22 cellular contexts compared by ENCODE assay signal in genomic region chr14:20997564-20997963, GRCh38. TPM values are rescaled to one million over a fixed set of nuclear protein-coding genes. Genes with fewer than 3 reads are reported as not detected.
DNase-seq lines count a peak whose midpoint lies in the region; ATAC-seq, FAIRE-seq and TF ChIP-seq lines count a peak whose summit lies in the region.
"Had no signal": no experiment of that assay in that cellular context is flagged by ENCODE, and none has a peak within 500 bp of the region (broad histone marks: within the 10 kb centered on the region; RNA-seq: fewer than 3 reads in every experiment).

No MANE protein-coding gene starts in this region.

- H3K27ac Mint-ChIP-seq in activated naive CD4-positive, alpha-beta T cell treated with anti-CD3 and anti-CD28 coated beads, Interleukin-2, amount 50 U/mL, for 24 hours: peak overlapping the region; percentile 73
- H3K27ac Mint-ChIP-seq in activated naive CD4-positive, alpha-beta T cell treated with anti-CD3 and anti-CD28 coated beads, Interleukin-2, amount 50 U/mL, for 72 hours: no peak overlapping the region
- peak overlapping the region; percentile 96 for H3K27ac Mint-ChIP-seq in osteocyte (ENCODE audit: unreplicated experiment)
- H3K27ac Mint-ChIP-seq: B cell had no signal

- ATAC-seq in activated naive CD4-positive, alpha-beta T cell treated with anti-CD3 and anti-CD28 coated beads, Interleukin-2, amount 50 U/mL, for 72 hours: no peak
- ATAC-seq: GM12878, K562 had no signal

- H3K4me1 Mint-ChIP-seq in activated naive CD4-positive, alpha-beta T cell treated with anti-CD3 and anti-CD28 coated beads, Interleukin-2, amount 50 U/mL, for 24 hours: peaks cover 36% of the 10 kb centered on the region
- H3K4me1 Mint-ChIP-seq in osteocyte (ENCODE audit: unreplicated experiment): peaks cover 34% of the 10 kb centered on the region
- H3K4me1 Mint-ChIP-seq: B cell had no signal

- peak overlapping the region in 1 of 4 donors; percentile 32 for H3K4me3 ChIP-seq in esophagus squamous epithelium
- no peak overlapping the region for H3K4me3 ChIP-seq in brain microvascular endothelial cell (ENCODE audit: low read depth, low read length)
- no peak overlapping the region for H3K4me3 ChIP-seq in MG63
- H3K4me3 ChIP-seq: GM12878, GM23248, K562 had no signal

- H3K27ac ChIP-seq in esophagus squamous epithelium: peak overlapping the region in 3 of 4 donors; percentile 71 to 89 (median 83)
- H3K27ac ChIP-seq in brain microvascular endothelial cell: no peak overlapping the region

- peaks cover 8 to 50% (median 42%) of the 10 kb centered on the region in 3 donors for H3K36me3 ChIP-seq in esophagus squamous epithelium
- peaks cover 32% of the 10 kb centered on the region for H3K36me3 ChIP-seq in brain microvascular endothelial cell (replicated peaks)
- peaks cover 2% of the 10 kb centered on the region for H3K36me3 ChIP-seq in MG63

- in situ Hi-C loops in brain microvascular endothelial cell (cut with HindIII; ENCODE audit: low pct_ligation_motif_present, low sequenced_read_pairs): no loop called here

- peaks cover 16% of the 10 kb centered on the region for H3K36me3 Mint-ChIP-seq in activated naive CD4-positive, alpha-beta T cell treated with anti-CD3 and anti-CD28 coated beads, Interleukin-2, amount 50 U/mL, for 24 hours
- peaks cover 11 to 22% of the 10 kb centered on the region in 2 donors for H3K36me3 Mint-ChIP-seq in activated naive CD4-positive, alpha-beta T cell treated with anti-CD3 and anti-CD28 coated beads, Interleukin-2, amount 50 U/mL, for 72 hours
- peaks cover 31% of the 10 kb centered on the region for H3K36me3 Mint-ChIP-seq in osteocyte (ENCODE audit: unreplicated experiment)

- peak; percentile 84 for FAIRE-seq in urothelium cell line (lab: Jason Lieb, UNC)
- FAIRE-seq: GM12878, GM19239, K562 had no signal

- H3K27me3 Mint-ChIP-seq in activated naive CD4-positive, alpha-beta T cell treated with anti-CD3 and anti-CD28 coated beads, Interleukin-2, amount 50 U/mL, for 24 hours: no peaks in the 10 kb centered on the region
- no peaks in the 10 kb centered on the region for H3K27me3 Mint-ChIP-seq in osteocyte (ENCODE audit: unreplicated experiment)
- H3K27me3 Mint-ChIP-seq: B cell had no signal

- no peaks in the 10 kb centered on the region for H3K9me3 ChIP-seq in esophagus squamous epithelium
- H3K9me3 ChIP-seq in MG63: no peaks in the 10 kb centered on the region

- peaks cover 9 to 62% (median 14%) of the 10 kb centered on the region in 3 donors for H3K4me1 ChIP-seq in esophagus squamous epithelium

- no peak for TF ChIP-seq POLR2A in esophagus squamous epithelium (IDR thresholded peaks at IDR 0.05)

- no peak overlapping the region for H3K4me3 Mint-ChIP-seq in activated naive CD4-positive, alpha-beta T cell treated with anti-CD3 and anti-CD28 coated beads, Interleukin-2, amount 50 U/mL, for 24 hours
- H3K4me3 Mint-ChIP-seq in osteocyte (ENCODE audit: unreplicated experiment): no peak overlapping the region
- H3K4me3 Mint-ChIP-seq: B cell had no signal

- DNase-seq in activated naive CD4-positive, alpha-beta T cell treated with anti-CD3 and anti-CD28 coated beads, Interleukin-2, amount 50 U/mL, for 72 hours (ENCODE audit: low spot score in 2 of 2): no peak
- DNase-seq in esophagus squamous epithelium (lab: John Stamatoyannopoulos, UW): no peak
- DNase-seq in osteocyte (ENCODE audit: extremely low spot score, unreplicated experiment): no peak
- DNase-seq in urothelium cell line (ENCODE audit: low spot score): no peak
- DNase-seq in brain microvascular endothelial cell: no peak
- no peak for DNase-seq in MG63
- DNase-seq in NCI-H524 (lab: John Stamatoyannopoulos, UW): no peak
- DNase-seq: EL, GM23248, HCEC 1CT, NCI-H1105, NCI-H1694, NCI-H774, OCI-M1, SHP77 had no signal

- H3K9me3 Mint-ChIP-seq in activated naive CD4-positive, alpha-beta T cell treated with anti-CD3 and anti-CD28 coated beads, Interleukin-2, amount 50 U/mL, for 24 hours: no peaks in the 10 kb centered on the region
- no peaks in the 10 kb centered on the region for H3K9me3 Mint-ChIP-seq in activated naive CD4-positive, alpha-beta T cell treated with anti-CD3 and anti-CD28 coated beads, Interleukin-2, amount 50 U/mL, for 72 hours
- no peaks in the 10 kb centered on the region for H3K9me3 Mint-ChIP-seq in osteocyte (ENCODE audit: unreplicated experiment)

- no peak for TF ChIP-seq CTCF in esophagus squamous epithelium (IDR thresholded peaks at IDR 0.05)
- TF ChIP-seq CTCF in osteocyte (IDR thresholded peaks at IDR 0.05): no peak
- no peak for TF ChIP-seq CTCF in brain microvascular endothelial cell (IDR thresholded peaks at IDR 0.05; ENCODE audit: low read depth, low read length, missing control alignments)

- WGBS in esophagus squamous epithelium, 2 donors: 57 to 61% methylated on average over 6 of the region's 6 CpGs

- H3K27me3 ChIP-seq in esophagus squamous epithelium (no peaks in the 10 kb centered on the region), brain microvascular endothelial cell (replicated peaks) (no peaks in the 10 kb centered on the region), MG63 (no peaks in the 10 kb centered on the region)

- intact Hi-C loops in esophagus squamous epithelium (cut with DNase I): no loop called here

RNA-seq across cellular contexts. Expression of gene SLC39A2, which starts 1.5 kb away (rescaled TPM):
- total RNA-seq in activated naive CD4-positive, alpha-beta T cell treated with anti-CD3 and anti-CD28 coated beads, Interleukin-2, amount 50 U/mL, for 72 hours: under 1 TPM in 1 of 2 donors, not detected in 1; 0.27 TPM
- 10 to 100 TPM in 3 of 4 donors, 1 to 10 TPM in 1; 8.6 to 23.2 (median 14.9) TPM for total RNA-seq in esophagus squamous epithelium
- total RNA-seq in osteocyte: 0.60 and 1.1 TPM in 2 replicates
- total RNA-seq in MG63 (2014; rRNA removed; shearing (Covaris generic); ENCODE audit: low replicate concordance): not detected in 2 replicates
- total RNA-seq: GM12878, GM23248, K562, NCI-H460 had no signal

RNA-seq across cellular contexts. Expression of gene METTL17, which starts 7.8 kb away (rescaled TPM):
- 100 to 1,000 TPM; 105 to 142 TPM for total RNA-seq in activated naive CD4-positive, alpha-beta T cell treated with anti-CD3 and anti-CD28 coated beads, Interleukin-2, amount 50 U/mL, for 72 hours
- total RNA-seq in esophagus squamous epithelium: 10 to 100 TPM; 53.6 to 74.6 (median 68.5) TPM
- 58.6 and 63.9 TPM in 2 replicates for total RNA-seq in osteocyte
- total RNA-seq in MG63 (2014; rRNA removed; shearing (Covaris generic); ENCODE audit: low replicate concordance): 46.7 and 72.0 TPM in 2 replicates

RNA-seq across cellular contexts. Expression of gene NDRG2, which starts 27.3 kb away (rescaled TPM):
- 1 to 10 TPM; 7.6 to 7.8 TPM for total RNA-seq in activated naive CD4-positive, alpha-beta T cell treated with anti-CD3 and anti-CD28 coated beads, Interleukin-2, amount 50 U/mL, for 72 hours
- total RNA-seq in esophagus squamous epithelium: 100 to 1,000 TPM in 3 of 4 donors, 10 to 100 TPM in 1; 96.3 to 209 (median 142) TPM
- total RNA-seq in osteocyte: 8.0 and 8.6 TPM in 2 replicates
- 17.5 and 51.7 TPM in 2 replicates for total RNA-seq in MG63 (2014; rRNA removed; shearing (Covaris generic); ENCODE audit: low replicate concordance)

RNA-seq across cellular contexts. Expression of gene TPPP2, which starts 32.5 kb away (rescaled TPM):
- total RNA-seq in activated naive CD4-positive, alpha-beta T cell treated with anti-CD3 and anti-CD28 coated beads, Interleukin-2, amount 50 U/mL, for 72 hours: not detected
- not detected for total RNA-seq in esophagus squamous epithelium
- total RNA-seq in osteocyte: not detected in 2 replicates
- total RNA-seq in MG63 (2014; rRNA removed; shearing (Covaris generic); ENCODE audit: low replicate concordance): not detected in 2 replicates
- total RNA-seq: B cell, GM12878, GM23248, NCI-H460, RPMI7951 had no signal

RNA-seq across cellular contexts. Expression of gene RNASE13, which starts 37.0 kb away (rescaled TPM):
- not detected for total RNA-seq in activated naive CD4-positive, alpha-beta T cell treated with anti-CD3 and anti-CD28 coated beads, Interleukin-2, amount 50 U/mL, for 72 hours
- total RNA-seq in esophagus squamous epithelium (not detected), osteocyte (not detected in 2 replicates)
- total RNA-seq in MG63 (2014; rRNA removed; shearing (Covaris generic); ENCODE audit: low replicate concordance): not detected in 2 replicates
- total RNA-seq: B cell, GM12878, GM23248, K562, NCI-H460, RPMI7951 had no signal

Comparison
In these comparisons a context has a peak if more than half of its experiments do, and no peak if none do; other contexts are left out.
1. H3K27ac Mint-ChIP-seq: peak in activated naive CD4-positive, alpha-beta T cell treated with anti-CD3 and anti-CD28 coated beads, Interleukin-2, amount 50 U/mL, for 24 hours (single experiment) and osteocyte (single experiment); none in activated naive CD4-positive, alpha-beta T cell treated with anti-CD3 and anti-CD28 coated beads, Interleukin-2, amount 50 U/mL, for 72 hours (0 of 2).